ENCODE assay signal across 28 cellular contexts in the genomic region with DNA sequence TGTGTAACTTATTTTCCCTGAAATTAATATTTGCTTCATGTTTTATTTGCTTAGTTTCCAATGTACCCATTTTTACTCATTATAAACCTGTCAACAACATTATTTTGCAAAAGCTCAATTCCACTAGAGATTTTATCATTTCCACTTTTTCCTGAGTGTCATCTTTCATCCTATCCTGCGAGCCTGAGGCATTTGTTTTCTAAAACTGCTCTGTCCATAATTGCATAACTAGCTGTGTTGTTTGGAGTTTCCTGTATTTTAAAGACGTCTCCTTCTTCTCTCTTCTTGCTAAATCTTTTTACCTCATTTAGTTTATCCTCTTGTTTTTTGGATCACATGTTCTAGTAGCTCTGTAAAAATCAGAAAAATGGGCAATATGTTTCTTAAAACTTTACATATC.
"Had no signal": no experiment of that assay in that cellular context is flagged by ENCODE, and none has a peak within 500 bp of the region (broad histone marks: within the 10 kb centered on the region; RNA-seq: fewer than 3 reads in every experiment).

No MANE protein-coding gene starts in this region.

- H3K27me3 ChIP-seq: neural progenitor cell, ovary, right lobe of liver, sigmoid colon, stomach, thyroid gland, transverse colon, upper lobe of right lung, uterus had no signal

- H3K4me2 ChIP-seq: neural progenitor cell had no signal

- H3K27me3 Mint-ChIP-seq: progenitor cell of endocrine pancreas; stimulated activated naive B cell treated with anti-CD40 and anti-IgM and Interleukin-4, amounts not matched to agents 10 μg/mL and 1 μg/mL and 100 μg/mL, for 72 hours; stimulated activated naive CD8-positive, alpha-beta T cell treated with anti-CD3 and anti-CD28 coated beads, Interleukin-15, Interleukin-2, amounts not matched to agents 100 ng/mL and 50 ng/mL, for 24 hours; type B pancreatic cell had no signal

- H2AFZ ChIP-seq: neural progenitor cell, parathyroid adenoma had no signal

- H3K79me2 ChIP-seq: parathyroid adenoma had no signal

- H3K4me1 ChIP-seq: neural progenitor cell, parathyroid adenoma, psoas muscle, right lobe of liver, sigmoid colon, stomach, thyroid gland, transverse colon, upper lobe of right lung, uterus had no signal

- H3K9me3 Mint-ChIP-seq: nephron, neural progenitor cell, type B pancreatic cell had no signal

- H3K4me3 Mint-ChIP-seq: natural killer cell; nephron; neural progenitor cell; stimulated activated effector memory CD8-positive, alpha-beta T cell treated with anti-CD3 and anti-CD28 coated beads, Interleukin-12 subunit alpha, Interleukin-12 subunit beta, amount 100 ng/mL, for 72 hours; stimulated activated naive B cell treated with anti-CD40 and anti-IgM and Interleukin-4, amounts not matched to agents 10 μg/mL and 1 μg/mL and 100 μg/mL, for 72 hours; stimulated activated naive CD8-positive, alpha-beta T cell treated with anti-CD3 and anti-CD28 coated beads, Interleukin-15, Interleukin-2, amounts not matched to agents 100 ng/mL and 50 ng/mL, for 24 hours; type B pancreatic cell had no signal

- DNase-seq: natural killer cell; occipital lobe; ovary; posterior cingulate gyrus; psoas muscle; right cardiac atrium; right lobe of liver; sigmoid colon; small intestine; stimulated activated CD4-positive, alpha-beta T cell treated with anti-CD3 and anti-CD28 coated beads, Interleukin-15, amount 100 ng/mL, for 24 hours; stimulated activated CD4-positive, alpha-beta T cell treated with anti-CD3 and anti-CD28 coated beads, Interleukin-2, amount 100 ng/mL, for 24 hours; stimulated activated CD4-positive, alpha-beta T cell treated with anti-CD3 and anti-CD28 coated beads, Interleukin-2, amount 100 ng/mL, for 48 hours; stimulated activated CD4-positive, alpha-beta T cell treated with anti-CD3 and anti-CD28 coated beads, Interleukin-4, amount 100 ng/mL, for 24 hours; stimulated activated naive B cell treated with anti-CD40 and anti-IgM and Interleukin-4, amounts not matched to agents 10 μg/mL and 1 μg/mL and 100 μg/mL, for 72 hours; stimulated activated naive CD4-positive, alpha-beta T cell treated with Interleukin-2 at 50 U/mL for 16 hours; stomach; thyroid gland; transverse colon; upper lobe of right lung; uterus had no signal

- H3K27ac Mint-ChIP-seq: natural killer cell; nephron; neural progenitor cell; progenitor cell of endocrine pancreas; stimulated activated effector memory CD8-positive, alpha-beta T cell treated with anti-CD3 and anti-CD28 coated beads, Interleukin-12 subunit alpha, Interleukin-12 subunit beta, amount 100 ng/mL, for 72 hours; stimulated activated naive B cell treated with anti-CD40 and anti-IgM and Interleukin-4, amounts not matched to agents 10 μg/mL and 1 μg/mL and 100 μg/mL, for 72 hours; stimulated activated naive CD8-positive, alpha-beta T cell treated with anti-CD3 and anti-CD28 coated beads, Interleukin-15, Interleukin-2, amounts not matched to agents 100 ng/mL and 50 ng/mL, for 24 hours; type B pancreatic cell had no signal

- H3K36me3 Mint-ChIP-seq: neural progenitor cell; stimulated activated effector memory CD8-positive, alpha-beta T cell treated with anti-CD3 and anti-CD28 coated beads, Interleukin-12 subunit alpha, Interleukin-12 subunit beta, amount 100 ng/mL, for 72 hours; stimulated activated naive B cell treated with anti-CD40 and anti-IgM and Interleukin-4, amounts not matched to agents 10 μg/mL and 1 μg/mL and 100 μg/mL, for 72 hours; type B pancreatic cell had no signal

- H3K4me3 ChIP-seq: neural progenitor cell, ovary, psoas muscle, right lobe of liver, sigmoid colon, stomach, thoracic aorta, thyroid gland, transverse colon, upper lobe of right lung, uterus had no signal

- H3K27ac ChIP-seq: neural progenitor cell, ovary, parathyroid adenoma, psoas muscle, right lobe of liver, sigmoid colon, stomach, thoracic aorta, thyroid gland, transverse colon, upper lobe of right lung, uterus had no signal

- H3K36me3 ChIP-seq: neural progenitor cell, ovary, right lobe of liver, sigmoid colon, stomach, thoracic aorta, thyroid gland, transverse colon, upper lobe of right lung, uterus had no signal

- ATAC-seq: natural killer cell; psoas muscle; right cardiac atrium; right lobe of liver; stimulated activated effector memory CD8-positive, alpha-beta T cell treated with anti-CD3 and anti-CD28 coated beads, Interleukin-12 subunit alpha, Interleukin-12 subunit beta, amount 100 ng/mL, for 72 hours; stimulated activated naive B cell treated with anti-CD40 and anti-IgM and Interleukin-4, amounts not matched to agents 10 μg/mL and 1 μg/mL and 100 μg/mL, for 72 hours; upper lobe of right lung had no signal

- H3K4me1 Mint-ChIP-seq: natural killer cell; stimulated activated effector memory CD8-positive, alpha-beta T cell treated with anti-CD3 and anti-CD28 coated beads, Interleukin-12 subunit alpha, Interleukin-12 subunit beta, amount 100 ng/mL, for 72 hours; stimulated activated naive B cell treated with anti-CD40 and anti-IgM and Interleukin-4, amounts not matched to agents 10 μg/mL and 1 μg/mL and 100 μg/mL, for 72 hours had no signal
